Comparison of ENCODE assay signal across 8 cellular contexts in genomic region chr1:18302788-18303413, GRCh38.
DNase-seq lines count a peak whose midpoint lies in the region; ATAC-seq and TF ChIP-seq lines count a peak whose summit lies in the region.
"Had no signal": no experiment of that assay in that cellular context is flagged by ENCODE, and none has a peak within 500 bp of the region (broad histone marks: within the 10 kb centered on the region; RNA-seq: fewer than 3 reads in every experiment).

No MANE protein-coding gene starts in this region.

- H3K27ac Mint-ChIP-seq in CD14-positive monocyte, result no peak overlapping the region

- peaks cover 0 to 1% (median 0%) of the 10 kb centered on the region in 7 donors for H3K9me3 Mint-ChIP-seq in CD14-positive monocyte

- intact Hi-C loops in CD14-positive monocyte (cut with micrococcal nuclease), result no loop called here
- intact Hi-C loops in right lobe of liver (cut with DNase I), result no loop called here

- no peaks in the 10 kb centered on the region for H3K4me1 ChIP-seq in right lobe of liver

- H3K9me3 ChIP-seq in WERI-Rb-1 (ENCODE audit: severe bottlenecking) (no peaks in the 10 kb centered on the region), right lobe of liver (no peaks in the 10 kb centered on the region)

- no peak for ATAC-seq in right lobe of liver

- H3K36me3 ChIP-seq in WERI-Rb-1, result no peaks in the 10 kb centered on the region
- no peaks in the 10 kb centered on the region for H3K36me3 ChIP-seq in right lobe of liver

- H3K27ac ChIP-seq in WERI-Rb-1 (no peak overlapping the region), right lobe of liver (no peak overlapping the region)

- no peak for DNase-seq in CD14-positive monocyte (ENCODE audit: low spot score)
- peak; percentile 59 for DNase-seq in WERI-Rb-1
- no peak for DNase-seq in right lobe of liver
- no peak for DNase-seq in DMS153 treated with DMSO at 0.1 percent for 48 hours (lab: John Stamatoyannopoulos, UW; ENCODE audit: unreplicated experiment)
- no peak for DNase-seq in NK-92 treated with Interleukin-12 subunit alpha and Interleukin-12 subunit beta, amount 100 ng/mL, for 24 hours (lab: John Stamatoyannopoulos, UW)
- no peak for DNase-seq in T-helper 2 cell
- DNase-seq: Kasumi-1 had no signal

- H3K36me3 Mint-ChIP-seq in CD14-positive monocyte, result no peaks in the 10 kb centered on the region

- H3K4me1 Mint-ChIP-seq in CD14-positive monocyte, result no peaks in the 10 kb centered on the region

- no peak overlapping the region for H3K4me3 Mint-ChIP-seq in CD14-positive monocyte

- H3K4me3 ChIP-seq in GM12875 (ENCODE audit: low read depth, low read length) (no peak overlapping the region), WERI-Rb-1 (ENCODE audit: low read depth, low read length) (no peak overlapping the region), right lobe of liver (no peak overlapping the region)

- WGBS in right lobe of liver (ENCODE audit: insufficient coverage, low coverage, low lambda C conversion rate, missing lambda C conversion rate), result 50% methylated on average over 5 of the region's 7 CpGs

- H3K27me3 ChIP-seq in WERI-Rb-1 (ENCODE audit: insufficient read depth, low read depth, severe bottlenecking) (no peaks in the 10 kb centered on the region), right lobe of liver (no peaks in the 10 kb centered on the region)

- TF ChIP-seq CTCF in CD14-positive monocyte (IDR thresholded peaks at IDR 0.05), result peak; percentile 23
- TF ChIP-seq CTCF in GM12875 (IDR thresholded peaks at IDR 0.05; ENCODE audit: borderline replicate concordance, insufficient read depth, low read depth, low read length), result peak; percentile 76; the same call in 1 of the 2 replicates
- TF ChIP-seq CTCF in WERI-Rb-1 (IDR thresholded peaks at IDR 0.05; ENCODE audit: low read depth, low read length), result peak; percentile 84
- peak in 3 of 4 donors; percentile 11 to 33 (median 29) for TF ChIP-seq CTCF in right lobe of liver (IDR thresholded peaks at IDR 0.05)

- H3K27me3 Mint-ChIP-seq in CD14-positive monocyte (ENCODE audit: low read depth in 3 of 3), result peaks cover 4 to 11% (median 9%) of the 10 kb centered on the region in 3 donors

- TF ChIP-seq POLR2A in right lobe of liver (IDR thresholded peaks at IDR 0.05), result no peak

Comparison
In these comparisons a context has a peak if more than half of its experiments do, and no peak if none do; other contexts are left out.
1. CTCF ChIP-seq: peak in every context shown above with its lines; median percentile 84 in WERI-Rb-1; 76 in GM12875; 29 in right lobe of liver; 23 in CD14-positive monocyte.